7 cellular contexts compared by ENCODE assay signal in the genomic region with DNA sequence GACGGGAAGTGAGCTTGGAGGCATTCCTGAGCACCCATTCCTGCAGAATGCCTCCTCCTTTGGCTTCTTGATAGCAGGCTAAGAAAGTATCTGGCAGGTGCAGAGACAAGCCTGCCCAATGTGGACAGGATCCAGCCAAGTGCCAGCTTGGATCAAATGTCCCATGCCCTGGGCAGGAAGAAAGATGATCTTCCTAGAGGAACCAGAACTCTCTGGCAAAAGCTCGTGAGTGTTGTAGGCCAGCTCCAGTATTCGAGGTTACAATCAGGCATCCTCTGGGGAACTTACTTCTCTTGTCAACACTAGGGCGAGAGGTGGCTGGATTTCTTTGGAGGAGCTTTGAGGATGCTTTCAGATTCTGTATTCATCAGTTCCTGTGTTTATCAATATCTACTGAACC.
"Had no signal": no experiment of that assay in that cellular context is flagged by ENCODE, and none has a peak within 500 bp of the region (broad histone marks: within the 10 kb centered on the region; RNA-seq: fewer than 3 reads in every experiment).

No MANE protein-coding gene starts in this region.

- H3K4me3 ChIP-seq: GM23248 had no signal

- H2AFZ ChIP-seq: GM23248 had no signal

- H3K9ac ChIP-seq: GM23248 had no signal

- DNase-seq: GM23248, GOT3, H9, HCEC 1CT, IMR-90 had no signal

- H3K4me3 Mint-ChIP-seq: H9 had no signal

- H3K27ac ChIP-seq: GM23248 had no signal

- FAIRE-seq: H54, HTR-8/SVneo had no signal
